ENCODE assay signal across 33 cellular contexts in genomic region chrX:151771726-151772125, GRCh38. TPM values are rescaled to one million over a fixed set of nuclear protein-coding genes. Genes with fewer than 3 reads are reported as not detected.
"Had no signal": no experiment of that assay in that cellular context is flagged by ENCODE, and none has a peak within 500 bp of the region (broad histone marks: within the 10 kb centered on the region; RNA-seq: fewer than 3 reads in every experiment).

No MANE protein-coding gene starts in this region.

- ATAC-seq: activated CD4-positive, alpha-beta T cell treated with anti-CD3 and anti-CD28 coated beads for 36 hours; activated CD8-positive, alpha-beta memory T cell treated with anti-CD3 and anti-CD28 coated beads, Interleukin-2, amount 10 ng/mL, durations not matched to agents 7 days and 5 days; activated CD8-positive, alpha-beta T cell treated with anti-CD3 and anti-CD28 coated beads, Interleukin-2, amount 10 ng/mL, durations not matched to agents 7 days and 5 days; activated naive CD4-positive, alpha-beta T cell treated with anti-CD3 and anti-CD28 coated beads, Interleukin-2, amount 50 U/mL, for 72 hours; effector memory CD8-positive, alpha-beta T cell; foreskin keratinocyte; gastrocnemius medialis; heart left ventricle had no signal

- H3K9me3 ChIP-seq: ascending aorta, gastrocnemius medialis, heart left ventricle had no signal

- H3K36me3 ChIP-seq: ascending aorta, brain microvascular endothelial cell, esophagus muscularis mucosa, gastrocnemius medialis, heart left ventricle had no signal

- FAIRE-seq: colon had no signal

- DNase-seq: activated CD4-positive, alpha-beta memory T cell treated with anti-CD3 and anti-CD28 coated beads for 36 hours; activated CD4-positive, alpha-beta T cell treated with anti-CD3 and anti-CD28 coated beads for 36 hours; activated CD4-positive, alpha-beta T cell treated with anti-CD3 and anti-CD28 coated beads, Interleukin-2, amount 10 ng/mL, durations not matched to agents 24 days and 14 days; activated CD4-positive, CD25-positive, alpha-beta regulatory T cell; activated CD4-positive, CD25-positive, alpha-beta regulatory T cell treated with anti-CD3 and anti-CD28 coated beads, Interleukin-2, amount 50 U/mL, for 72 hours; activated CD8-positive, alpha-beta memory T cell treated with anti-CD3 and anti-CD28 coated beads, Interleukin-2, amount 10 ng/mL, durations not matched to agents 7 days and 5 days; activated CD8-positive, alpha-beta memory T cell treated with anti-CD3 and anti-CD28 coated beads, Interleukin-2, amount 50 U/mL, for 4 hours; activated CD8-positive, alpha-beta T cell treated with anti-CD3 and anti-CD28 coated beads, Interleukin-2, amount 10 ng/mL, durations not matched to agents 7 days and 5 days; activated effector memory CD4-positive, alpha-beta T cell treated with anti-CD3 and anti-CD28 coated beads, Interleukin-2, amount 50 U/mL, for 16 hours; activated naive CD4-positive, alpha-beta T cell treated with anti-CD3 and anti-CD28 coated beads, Interleukin-2, amount 10 ng/mL, durations not matched to agents 7 days and 5 days; activated naive CD8-positive, alpha-beta T cell treated with anti-CD3 and anti-CD28 coated beads, Interleukin-2, amount 10 ng/mL, durations not matched to agents 7 days and 5 days; activated T-cell treated with anti-CD3 and anti-CD28 coated beads, Interleukin-2, amount 50 U/mL, for 1 hour; activated T-cell treated with anti-CD3 and anti-CD28 coated beads, Interleukin-2, amount 50 U/mL, for 48 hours; brain microvascular endothelial cell; caudate nucleus; dorsolateral prefrontal cortex; effector CD4-positive, alpha-beta T cell; effector memory CD8-positive, alpha-beta T cell; erythroblast; foreskin keratinocyte; gastrocnemius medialis; glutamatergic neuron; heart left ventricle; T-helper 2 cell had no signal

- H3K27ac ChIP-seq: ascending aorta, brain microvascular endothelial cell, dorsolateral prefrontal cortex, esophagus muscularis mucosa, foreskin keratinocyte, gastrocnemius medialis, heart left ventricle had no signal

- H3K27me3 ChIP-seq: ascending aorta, brain microvascular endothelial cell, esophagus muscularis mucosa, foreskin keratinocyte, gastrocnemius medialis had no signal

- H3K4me3 ChIP-seq: ascending aorta, dorsolateral prefrontal cortex, esophagus muscularis mucosa, gastrocnemius medialis, heart left ventricle had no signal

RNA-seq across cellular contexts. Expression of gene CNGA2, which starts 37.2 kb away (rescaled TPM):
- total RNA-seq: activated CD4-positive, alpha-beta memory T cell treated with anti-CD3 and anti-CD28 coated beads for 36 hours; activated CD4-positive, alpha-beta T cell treated with anti-CD3 and anti-CD28 coated beads for 36 hours; activated CD4-positive, alpha-beta T cell treated with anti-CD3 and anti-CD28 coated beads, Interleukin-2, amount 10 ng/mL, durations not matched to agents 24 days and 14 days; activated CD8-positive, alpha-beta memory T cell treated with anti-CD3 and anti-CD28 coated beads for 36 hours; activated CD8-positive, alpha-beta memory T cell treated with anti-CD3 and anti-CD28 coated beads, Interleukin-2, amount 10 ng/mL, durations not matched to agents 7 days and 5 days; activated CD8-positive, alpha-beta T cell treated with anti-CD3 and anti-CD28 coated beads, Interleukin-2, amount 10 ng/mL, durations not matched to agents 7 days and 5 days; activated naive CD4-positive, alpha-beta T cell treated with anti-CD3 and anti-CD28 coated beads, Interleukin-2, amount 50 U/mL, for 72 hours; activated naive CD8-positive, alpha-beta T cell treated with anti-CD3 and anti-CD28 coated beads, Interleukin-2, amount 10 ng/mL, durations not matched to agents 7 days and 5 days; activated T-helper 1 cell treated with anti-CD3 and anti-CD28 coated beads, Interleukin-12 subunit alpha, Interleukin-12 subunit beta, Interleukin-2, Interleukin-4 antibody, amounts not matched to agents 30 ng/mL and 10 ng/mL and 1 ng/mL, durations not matched to agents 14 hours and 24 hours and 36 hours; activated T-helper 2 cell treated with anti-CD3 and anti-CD28 coated beads, Interferon-gamma antibody, Interleukin-2, Interleukin-4, amounts not matched to agents 10 μg/mL and 5 μg/mL and 100 μg/mL, durations not matched to agents 14 hours and 24 hours and 36 hours; ascending aorta; chondrocyte; dorsolateral prefrontal cortex; esophagus muscularis mucosa; foreskin keratinocyte; gastrocnemius medialis; heart left ventricle; T-helper 1 cell treated with Interleukin-12 subunit alpha and Interleukin-12 subunit beta and Interleukin-4 antibody, amounts not matched to agents 30 ng/mL and 1 ng/mL, for 36 hours had no signal

RNA-seq across cellular contexts. Expression of gene FATE1, which starts 55.9 kb away (rescaled TPM):
- total RNA-seq: activated CD4-positive, alpha-beta memory T cell treated with anti-CD3 and anti-CD28 coated beads for 36 hours; activated CD4-positive, alpha-beta T cell treated with anti-CD3 and anti-CD28 coated beads for 36 hours; activated CD4-positive, alpha-beta T cell treated with anti-CD3 and anti-CD28 coated beads, Interleukin-2, amount 10 ng/mL, durations not matched to agents 24 days and 14 days; activated CD8-positive, alpha-beta memory T cell treated with anti-CD3 and anti-CD28 coated beads for 36 hours; activated CD8-positive, alpha-beta memory T cell treated with anti-CD3 and anti-CD28 coated beads, Interleukin-2, amount 10 ng/mL, durations not matched to agents 7 days and 5 days; activated CD8-positive, alpha-beta T cell treated with anti-CD3 and anti-CD28 coated beads, Interleukin-2, amount 10 ng/mL, durations not matched to agents 7 days and 5 days; activated naive CD4-positive, alpha-beta T cell treated with anti-CD3 and anti-CD28 coated beads, Interleukin-2, amount 50 U/mL, for 72 hours; activated naive CD8-positive, alpha-beta T cell treated with anti-CD3 and anti-CD28 coated beads, Interleukin-2, amount 10 ng/mL, durations not matched to agents 7 days and 5 days; activated T-helper 1 cell treated with anti-CD3 and anti-CD28 coated beads, Interleukin-12 subunit alpha, Interleukin-12 subunit beta, Interleukin-2, Interleukin-4 antibody, amounts not matched to agents 30 ng/mL and 10 ng/mL and 1 ng/mL, durations not matched to agents 14 hours and 24 hours and 36 hours; activated T-helper 2 cell treated with anti-CD3 and anti-CD28 coated beads, Interferon-gamma antibody, Interleukin-2, Interleukin-4, amounts not matched to agents 10 μg/mL and 5 μg/mL and 100 μg/mL, durations not matched to agents 14 hours and 24 hours and 36 hours; ascending aorta; chondrocyte; esophagus muscularis mucosa; foreskin keratinocyte; gastrocnemius medialis; T-helper 1 cell treated with Interleukin-12 subunit alpha and Interleukin-12 subunit beta and Interleukin-4 antibody, amounts not matched to agents 30 ng/mL and 1 ng/mL, for 36 hours had no signal
